ENCODE assay signal across 8 cellular contexts in genomic region chr19:35213678-35214632, GRCh38. TPM values are rescaled to one million over a fixed set of nuclear protein-coding genes. Genes with fewer than 3 reads are reported as not detected.
A peak's percentile ranks its signal among the peaks of the same experiment; 100 is the strongest.
DNase-seq lines count a peak whose midpoint lies in the region; ATAC-seq and TF ChIP-seq lines count a peak whose summit lies in the region.

No MANE protein-coding gene starts in this region.

- no peaks in the 10 kb centered on the region for H3K36me3 ChIP-seq in BE2C
- H3K36me3 ChIP-seq in MM.1S (replicated peaks; ENCODE audit: insufficient read depth, low read length) = no peaks in the 10 kb centered on the region
- H3K36me3 ChIP-seq in hepatocyte (replicated peaks; ENCODE audit: insufficient read depth, low read depth) = no peaks in the 10 kb centered on the region

- H3K4me3 ChIP-seq in BE2C (ENCODE audit: low read depth, low read length) = peak overlapping the region; percentile 12; the same call in 1 of the 2 replicates
- H3K4me3 ChIP-seq in MM.1S (ENCODE audit: low read length) = peak overlapping the region; percentile 22; the same call in 1 of the 2 replicates
- no peak overlapping the region for H3K4me3 ChIP-seq in hepatocyte

- H3K9me2 ChIP-seq in MM.1S (replicated peaks; ENCODE audit: insufficient read depth, low read length) = no peaks in the 10 kb centered on the region
- H3K9me2 ChIP-seq in hepatocyte (replicated peaks; ENCODE audit: insufficient read depth) = no peaks in the 10 kb centered on the region

- peak overlapping the region; percentile 83 for H3K9ac ChIP-seq in MM.1S (ENCODE audit: low read length)

- WGBS in hepatocyte (ENCODE audit: low lambda C conversion rate, missing lambda C conversion rate) = 64% methylated on average over 21 of the region's 21 CpGs

- H3K27me3 Mint-ChIP-seq in activated naive CD8-positive, alpha-beta T cell treated with anti-CD3 and anti-CD28 coated beads for 36 hours = no peaks in the 10 kb centered on the region
- H3K27me3 Mint-ChIP-seq in endothelial cell (ENCODE audit: unreplicated experiment) = peaks cover 2% of the 10 kb centered on the region

- H3K27ac ChIP-seq in MM.1S (ENCODE audit: low read length) (peak overlapping the region; percentile 93), hepatocyte (no peak overlapping the region)

- peaks cover 3% of the 10 kb centered on the region for H3K4me1 ChIP-seq in BE2C
- peaks cover 42% of the 10 kb centered on the region for H3K4me1 ChIP-seq in MM.1S (ENCODE audit: low read length)
- H3K4me1 ChIP-seq in hepatocyte (ENCODE audit: insufficient read depth) = peaks cover 8% of the 10 kb centered on the region

- H3K27ac Mint-ChIP-seq in activated naive CD8-positive, alpha-beta T cell treated with anti-CD3 and anti-CD28 coated beads for 36 hours = peak overlapping the region; percentile 97
- H3K27ac Mint-ChIP-seq in endothelial cell (ENCODE audit: unreplicated experiment) = no peak overlapping the region

- H3K9me3 Mint-ChIP-seq in activated naive CD8-positive, alpha-beta T cell treated with anti-CD3 and anti-CD28 coated beads for 36 hours = peaks cover 12% of the 10 kb centered on the region
- no peaks in the 10 kb centered on the region for H3K9me3 Mint-ChIP-seq in endothelial cell (ENCODE audit: unreplicated experiment)

- peaks cover 19% of the 10 kb centered on the region; the same call in 1 of the 2 replicates for H3F3A ChIP-seq in MM.1S (ENCODE audit: insufficient read depth, low read length)

- peak; percentile 62 for ATAC-seq in GM19467 (IDR thresholded peaks at IDR 0.05; ENCODE audit: unreplicated experiment)
- peak; percentile 87 for ATAC-seq in SK-N-SH treated with all-trans-retinoic acid at 6 μM for 48 hours

- H3K9me3 ChIP-seq in BE2C (no peaks in the 10 kb centered on the region), MM.1S (replicated peaks; ENCODE audit: insufficient read depth, low read length) (no peaks in the 10 kb centered on the region), hepatocyte (ENCODE audit: low read depth) (no peaks in the 10 kb centered on the region)

- TF ChIP-seq CTCF in BE2C (IDR thresholded peaks at IDR 0.05; ENCODE audit: low read depth, low read length) = no peak
- TF ChIP-seq CTCF in MM.1S (IDR thresholded peaks at IDR 0.05; ENCODE audit: low read length) = no peak
- TF ChIP-seq CTCF in hepatocyte (IDR thresholded peaks at IDR 0.05; ENCODE audit: poor library complexity) = no peak
- TF ChIP-seq CTCF in endothelial cell (IDR thresholded peaks at IDR 0.05; ENCODE audit: unreplicated experiment) = no peak

- DNase-seq in BE2C (peak; percentile 77), MM.1S (peak; percentile 98), hepatocyte (ENCODE audit: low spot score) (peak; percentile 63), endothelial cell (ENCODE audit: low spot score) (no peak)
- peak; percentile 80 for DNase-seq in activated naive CD8-positive, alpha-beta T cell treated with anti-CD3 and anti-CD28 coated beads for 36 hours
- peak; percentile 32 to 72 (median 64) for DNase-seq in stimulated activated CD4-positive, alpha-beta T cell treated with anti-CD3 and anti-CD28 coated beads, TNF-alpha, amount 100 ng/mL, for 1 hour (ENCODE audit: low read depth in 3 of 3, low spot score in 1 of 3)

- H3K4me2 ChIP-seq in MM.1S (ENCODE audit: low read depth, low read length) (peak overlapping the region; percentile 62), hepatocyte (no peak overlapping the region)

- H2AFZ ChIP-seq in MM.1S (ENCODE audit: low read length) (peak overlapping the region; percentile 73), hepatocyte (no peak overlapping the region)

- peaks cover 17% of the 10 kb centered on the region for H3K36me3 Mint-ChIP-seq in activated naive CD8-positive, alpha-beta T cell treated with anti-CD3 and anti-CD28 coated beads for 36 hours
- no peaks in the 10 kb centered on the region for H3K36me3 Mint-ChIP-seq in endothelial cell (ENCODE audit: low read depth, unreplicated experiment)

- H3K4me3 Mint-ChIP-seq in activated naive CD8-positive, alpha-beta T cell treated with anti-CD3 and anti-CD28 coated beads for 36 hours = peak overlapping the region; percentile 51
- no peak overlapping the region for H3K4me3 Mint-ChIP-seq in endothelial cell (ENCODE audit: unreplicated experiment)

- peaks cover 62% of the 10 kb centered on the region for H3K4me1 Mint-ChIP-seq in activated naive CD8-positive, alpha-beta T cell treated with anti-CD3 and anti-CD28 coated beads for 36 hours
- no peaks in the 10 kb centered on the region for H3K4me1 Mint-ChIP-seq in endothelial cell (ENCODE audit: unreplicated experiment)

- H3K27me3 ChIP-seq in BE2C (no peaks in the 10 kb centered on the region), MM.1S (replicated peaks; ENCODE audit: insufficient read depth, low read length) (no peaks in the 10 kb centered on the region), hepatocyte (no peaks in the 10 kb centered on the region)

- H4K20me1 ChIP-seq in MM.1S (ENCODE audit: insufficient read depth, low read length) = no peaks in the 10 kb centered on the region
- no peaks in the 10 kb centered on the region for H4K20me1 ChIP-seq in hepatocyte (ENCODE audit: insufficient read depth, poor library complexity, severe bottlenecking)

- H3K79me2 ChIP-seq in MM.1S (ENCODE audit: low read length) = no peaks in the 10 kb centered on the region
- H3K79me2 ChIP-seq in hepatocyte = no peaks in the 10 kb centered on the region

TF ChIP-seq in SK-N-SH treated with all-trans-retinoic acid at 6 μM for 48 hours, 23 proteins besides CTCF, POLR2A, EP300 and RAD21:
- TF ChIP-seq SNAI2 (CRISPR knock-in tag; IDR thresholded peaks at IDR 0.05) = no peak
- no peak for TF ChIP-seq BACH2 (CRISPR knock-in tag; IDR thresholded peaks at IDR 0.05; ENCODE audit: borderline replicate concordance)
- no peak for TF ChIP-seq PATZ1 (CRISPR knock-in tag; IDR thresholded peaks at IDR 0.05; ENCODE audit: borderline replicate concordance)
- no peak for TF ChIP-seq ZFP30 (CRISPR knock-in tag; IDR thresholded peaks at IDR 0.05)
- no peak for TF ChIP-seq ESRRG (CRISPR knock-in tag; IDR thresholded peaks at IDR 0.05)
- TF ChIP-seq TSHZ2 (CRISPR knock-in tag; IDR thresholded peaks at IDR 0.05) = peak; percentile 50; the same call in 1 of the 2 replicates

RNA-seq across cellular contexts. Expression of gene FAM187B, which starts 14.6 kb away (rescaled TPM):
- polyA plus RNA-seq in BE2C (2012; ENCODE audit: insufficient read depth, insufficient read length, low read depth) = not detected
- total RNA-seq in activated naive CD8-positive, alpha-beta T cell treated with anti-CD3 and anti-CD28 coated beads for 36 hours = not detected
- total RNA-seq in hepatocyte (0.56 TPM in 1 of 2 replicates, not detected in the other), endothelial cell (ENCODE audit: unreplicated experiment) (not detected)
- not detected in 2 replicates for polyA plus RNA-seq in hepatocyte

RNA-seq across cellular contexts. Expression of gene LSR, which starts 34.8 kb away (rescaled TPM):
- polyA plus RNA-seq in BE2C (2012; ENCODE audit: insufficient read depth, insufficient read length, low read depth) = 1.5 TPM
- 10 to 100 TPM; 40.6 to 43.9 TPM for total RNA-seq in activated naive CD8-positive, alpha-beta T cell treated with anti-CD3 and anti-CD28 coated beads for 36 hours
- 89.9 and 113 TPM in 2 replicates for total RNA-seq in hepatocyte
- polyA plus RNA-seq in hepatocyte = 255 and 296 TPM in 2 replicates
- total RNA-seq in endothelial cell (ENCODE audit: unreplicated experiment) = 35.9 TPM

RNA-seq across cellular contexts. Expression of gene USF2, which starts 54.8 kb away (rescaled TPM):
- 359 TPM for polyA plus RNA-seq in BE2C (2012; ENCODE audit: insufficient read depth, insufficient read length, low read depth)
- total RNA-seq in activated naive CD8-positive, alpha-beta T cell treated with anti-CD3 and anti-CD28 coated beads for 36 hours = 100 to 1,000 TPM; 105 to 109 TPM
- 55.6 and 61.4 TPM in 2 replicates for total RNA-seq in hepatocyte
- 30.2 and 35.0 TPM in 2 replicates for polyA plus RNA-seq in hepatocyte
- total RNA-seq in endothelial cell (ENCODE audit: unreplicated experiment) = 92.2 TPM

RNA-seq across cellular contexts. Expression of gene FXYD5, which starts 59.4 kb away (rescaled TPM):
- polyA plus RNA-seq in BE2C (2012; ENCODE audit: insufficient read depth, insufficient read length, low read depth) = 4.5 TPM
- 100 to 1,000 TPM; 272 to 275 TPM for total RNA-seq in activated naive CD8-positive, alpha-beta T cell treated with anti-CD3 and anti-CD28 coated beads for 36 hours
- total RNA-seq in hepatocyte (36.4 and 42.8 TPM in 2 replicates), endothelial cell (ENCODE audit: unreplicated experiment) (78.7 TPM)
- polyA plus RNA-seq in hepatocyte = 81.1 and 90.2 TPM in 2 replicates
